Comparison of ENCODE assay signal across 10 cellular contexts in genomic region chr17:27241346-27241946, GRCh38. TPM values are rescaled to one million over a fixed set of nuclear protein-coding genes. Genes with fewer than 3 reads are reported as not detected.
A peak's percentile ranks its signal among the peaks of the same experiment; 100 is the strongest.
DNase-seq lines count a peak whose midpoint lies in the region; ATAC-seq and TF ChIP-seq lines count a peak whose summit lies in the region.
"Had no signal": no experiment of that assay in that cellular context is flagged by ENCODE, and none has a peak within 500 bp of the region (broad histone marks: within the 10 kb centered on the region; RNA-seq: fewer than 3 reads in every experiment).

No MANE protein-coding gene starts in this region.

- no peak for TF ChIP-seq POLR2A in erythroblast (IDR thresholded peaks at IDR 0.05; ENCODE audit: low read length)

- TF ChIP-seq CTCF in GM06990 (IDR thresholded peaks at IDR 0.05; ENCODE audit: insufficient read depth, low read length, poor library complexity, severe bottlenecking) (no peak), right atrium auricular region (IDR thresholded peaks at IDR 0.05) (no peak), heart right ventricle (IDR thresholded peaks at IDR 0.05) (no peak)

- H3K36me3 ChIP-seq in GM06990 (ENCODE audit: control insufficient read depth, insufficient read depth, low read length) (no peaks in the 10 kb centered on the region), right atrium auricular region (no peaks in the 10 kb centered on the region), heart right ventricle (no peaks in the 10 kb centered on the region)

- H3K9me3 ChIP-seq in right atrium auricular region (no peaks in the 10 kb centered on the region), heart right ventricle (no peaks in the 10 kb centered on the region)

- H3K27ac ChIP-seq in right atrium auricular region, result no peak overlapping the region
- H3K27ac ChIP-seq in heart right ventricle, result no peak overlapping the region

- WGBS in heart right ventricle, 2 donors, result 68 to 80% methylated on average over 5 of the region's 5 CpGs

- peak; percentile 67 for DNase-seq in GM06990 (ENCODE audit: extremely low read depth, insufficient read length)
- peak; percentile 75 for DNase-seq in NCI-H226
- DNase-seq in kidney tubule cell (ENCODE audit: low spot score), result peak; percentile 59
- no peak for DNase-seq in right atrium auricular region (ENCODE audit: low spot score)
- no peak for DNase-seq in erythroblast (lab: John Stamatoyannopoulos, UW)
- DNase-seq in DMS153 (lab: John Stamatoyannopoulos, UW), result no peak
- no peak for DNase-seq in heart right ventricle
- DNase-seq: activated naive CD8-positive, alpha-beta T cell treated with anti-CD3 and anti-CD28 coated beads, Interleukin-2, amount 10 ng/mL, durations not matched to agents 7 days and 5 days; NCI-H524 had no signal

- H3K4me1 ChIP-seq in right atrium auricular region, result peaks cover 0 to 43% of the 10 kb centered on the region in 2 donors
- H3K4me1 ChIP-seq in heart right ventricle, result peaks cover 15 to 89% (median 34%) of the 10 kb centered on the region in 9 donors

- no peaks in the 10 kb centered on the region for H3K27me3 ChIP-seq in GM06990 (replicated peaks; ENCODE audit: control insufficient read depth, insufficient read depth, low read length)
- H3K27me3 ChIP-seq in right atrium auricular region, result no peaks in the 10 kb centered on the region
- no peaks in the 10 kb centered on the region for H3K27me3 ChIP-seq in heart right ventricle

- intact Hi-C loops in heart right ventricle (cut with DNase I), result loop anchor here in 6 of 10 donors (5.0 to 10.0 kb wide), 6 partner anchors 51 to 213 kb away; partner anchors contain the start of genes KSR1 (in 2 of the 6) and WSB1 (in 2 of the 6)

- H3K4me3 ChIP-seq in GM06990 (replicated peaks; ENCODE audit: low read depth, low read length) (no peak overlapping the region; the same call in 1 of the 2 replicates), right atrium auricular region (no peak overlapping the region), heart right ventricle (no peak overlapping the region)

- ATAC-seq in GM21723 (IDR thresholded peaks at IDR 0.05; ENCODE audit: unreplicated experiment) (peak; percentile 61), heart right ventricle (no peak)

RNA-seq across cellular contexts. Expression of gene WSB1, which starts 52.5 kb away (rescaled TPM):
- 10 to 100 TPM; 38.0 to 44.7 TPM for total RNA-seq in right atrium auricular region
- 10 to 100 TPM; 50.0 to 94.2 (median 60.5) TPM for total RNA-seq in heart right ventricle
- 100 to 1,000 TPM in 1 of 2 donors, 10 to 100 TPM in 1; 42.5 to 125 TPM for polyA plus RNA-seq in heart right ventricle

Comparison
In these comparisons a context has a peak if more than half of its experiments do, and no peak if none do; other contexts are left out.
1. DNase-seq: peak in GM06990 (single experiment), NCI-H226 (single experiment) and kidney tubule cell (single experiment); none in right atrium auricular region (single experiment), erythroblast (0 of 2), DMS153 (single experiment) and heart right ventricle (0 of 2).